Comparison of ENCODE assay signal across 20 cellular contexts in genomic region chr17:73205326-73205980, GRCh38. TPM values are rescaled to one million over a fixed set of nuclear protein-coding genes. Genes with fewer than 3 reads are reported as not detected.
A peak's percentile ranks its signal among the peaks of the same experiment; 100 is the strongest.
DNase-seq lines count a peak whose midpoint lies in the region; ATAC-seq and TF ChIP-seq lines count a peak whose summit lies in the region.
"Had no signal": no experiment of that assay in that cellular context is flagged by ENCODE, and none has a peak within 500 bp of the region (broad histone marks: within the 10 kb centered on the region; RNA-seq: fewer than 3 reads in every experiment).

No MANE protein-coding gene starts in this region.

- H3K27ac ChIP-seq in CD4-positive, CD25-positive, alpha-beta regulatory T cell (ENCODE audit: insufficient read depth, low read length, poor library complexity, severe bottlenecking) = no peak overlapping the region
- H3K27ac ChIP-seq in HEK293 (ENCODE audit: extremely low read depth, low read depth, low read length) = peak overlapping the region; percentile 11; the same call in 1 of the 2 replicates
- peak overlapping the region; percentile 7 for H3K27ac ChIP-seq in WERI-Rb-1
- no peak overlapping the region for H3K27ac ChIP-seq in caudate nucleus (ENCODE audit: low read depth, low read length)
- H3K27ac ChIP-seq: vagina had no signal

- peaks cover 13% of the 10 kb centered on the region for H3K4me1 ChIP-seq in CD4-positive, CD25-positive, alpha-beta regulatory T cell (ENCODE audit: control insufficient read depth, insufficient read depth, low read length, poor library complexity, severe bottlenecking)
- H3K4me1 ChIP-seq in HEK293 (ENCODE audit: control insufficient read depth, insufficient read depth, low read length) = 0 out of 2 replicates have a peak, but pooled peaks cover 2% of the 10 kb centered on the region
- H3K4me1 ChIP-seq: vagina had no signal

- peaks cover 82% of the 10 kb centered on the region for H3K36me3 ChIP-seq in CD4-positive, CD25-positive, alpha-beta regulatory T cell (ENCODE audit: control insufficient read depth, insufficient read depth, low read length)
- H3K36me3 ChIP-seq in HEK293 (ENCODE audit: control insufficient read depth in 2 of 2, insufficient read depth in 1 of 2, low read length in 2 of 2) (peaks cover 65 to 98% of the 10 kb centered on the region in 2 experiments), WERI-Rb-1 (peaks cover 89% of the 10 kb centered on the region)

- peaks cover 5% of the 10 kb centered on the region for H3K27me3 Mint-ChIP-seq in CD4-positive, CD25-positive, alpha-beta regulatory T cell
- no peaks in the 10 kb centered on the region for H3K27me3 Mint-ChIP-seq in MCF 10A (ENCODE audit: insufficient read depth, unreplicated experiment)
- H3K27me3 Mint-ChIP-seq: activated CD4-positive, alpha-beta memory T cell treated with anti-CD3 and anti-CD28 coated beads for 36 hours; dendritic cell treated with granulocyte-macrophage colony-stimulating factor and Interleukin-4, amounts not matched to agents 40 ng/mL and 50 ng/mL, for 4 days; stimulated activated naive B cell treated with anti-CD40 and anti-IgM and Interleukin-4, amounts not matched to agents 10 μg/mL and 1 μg/mL and 100 μg/mL, for 72 hours had no signal

- no peaks in the 10 kb centered on the region for H3K27me3 ChIP-seq in CD4-positive, CD25-positive, alpha-beta regulatory T cell (ENCODE audit: control insufficient read depth, insufficient read depth, low read length)
- H3K27me3 ChIP-seq in WERI-Rb-1 (ENCODE audit: insufficient read depth, low read depth, severe bottlenecking) = no peaks in the 10 kb centered on the region
- H3K27me3 ChIP-seq: vagina had no signal

- no peaks in the 10 kb centered on the region for H3K9me3 Mint-ChIP-seq in CD4-positive, CD25-positive, alpha-beta regulatory T cell
- no peaks in the 10 kb centered on the region for H3K9me3 Mint-ChIP-seq in MCF 10A (ENCODE audit: unreplicated experiment)
- H3K9me3 Mint-ChIP-seq: activated CD4-positive, alpha-beta memory T cell treated with anti-CD3 and anti-CD28 coated beads for 36 hours; dendritic cell treated with granulocyte-macrophage colony-stimulating factor and Interleukin-4, amounts not matched to agents 40 ng/mL and 50 ng/mL, for 4 days; stimulated activated naive B cell treated with anti-CD40 and anti-IgM and Interleukin-4, amounts not matched to agents 10 μg/mL and 1 μg/mL and 100 μg/mL, for 72 hours had no signal

- peaks cover 15 to 39% (median 23%) of the 10 kb centered on the region in 4 donors for H3K4me1 Mint-ChIP-seq in CD4-positive, CD25-positive, alpha-beta regulatory T cell
- H3K4me1 Mint-ChIP-seq in MCF 10A (ENCODE audit: insufficient read depth, unreplicated experiment) = no peaks in the 10 kb centered on the region

- POLR2A ChIA-PET in HEK293 (lab: Yijun Ruan, JAX) (interaction anchor here (1.2 to 1.4 kb wide), 2 partner anchors 12 to 27 kb away, joined by 3 read pairs; a partner anchor contains a TSS), MCF 10A (lab: Yijun Ruan, JAX) (interaction anchor here (1.1 kb wide), 1 partner anchor 26 kb away, joined by 3 read pairs; a partner anchor contains a TSS)

- intact Hi-C loops in MCF 10A (cut with micrococcal nuclease) = no loop called here

- no peak overlapping the region for H3K4me3 Mint-ChIP-seq in CD4-positive, CD25-positive, alpha-beta regulatory T cell
- H3K4me3 Mint-ChIP-seq in MCF 10A (ENCODE audit: unreplicated experiment) = no peak overlapping the region
- H3K4me3 Mint-ChIP-seq: activated CD4-positive, alpha-beta memory T cell treated with anti-CD3 and anti-CD28 coated beads for 36 hours; dendritic cell treated with granulocyte-macrophage colony-stimulating factor and Interleukin-4, amounts not matched to agents 40 ng/mL and 50 ng/mL, for 4 days; stimulated activated naive B cell treated with anti-CD40 and anti-IgM and Interleukin-4, amounts not matched to agents 10 μg/mL and 1 μg/mL and 100 μg/mL, for 72 hours had no signal

- H3K4me3 ChIP-seq in CD4-positive, CD25-positive, alpha-beta regulatory T cell (ENCODE audit: low read depth, low read length) = no peak overlapping the region
- H3K4me3 ChIP-seq in HEK293 (ENCODE audit: low read depth, low read length) = no peak overlapping the region
- no peak overlapping the region for H3K4me3 ChIP-seq in WERI-Rb-1 (ENCODE audit: low read depth, low read length)
- H3K4me3 ChIP-seq: skin epidermis, vagina had no signal

- H3K9me3 ChIP-seq in CD4-positive, CD25-positive, alpha-beta regulatory T cell (ENCODE audit: control insufficient read depth in 2 of 2, low read length in 2 of 2) = no peaks in the 10 kb centered on the region
- H3K9me3 ChIP-seq in HEK293 (ENCODE audit: control insufficient read depth, insufficient read depth, low read depth, low read length) (no peaks in the 10 kb centered on the region), WERI-Rb-1 (ENCODE audit: severe bottlenecking) (no peaks in the 10 kb centered on the region)
- H3K9me3 ChIP-seq: vagina had no signal

- H3K36me3 Mint-ChIP-seq in CD4-positive, CD25-positive, alpha-beta regulatory T cell = peaks cover 60% of the 10 kb centered on the region
- H3K36me3 Mint-ChIP-seq in MCF 10A (ENCODE audit: insufficient read depth, unreplicated experiment) = peaks cover 97% of the 10 kb centered on the region

- CTCF ChIA-PET in HEK293 (lab: Yijun Ruan, JAX) = no interaction called here
- CTCF ChIA-PET in MCF 10A (lab: Yijun Ruan, JAX) = no interaction called here

- ATAC-seq in CD4-positive, CD25-positive, alpha-beta regulatory T cell (ENCODE audit: low read depth in 2 of 2) = no peak
- ATAC-seq in GM18502 (IDR thresholded peaks at IDR 0.05; ENCODE audit: poor library complexity, unreplicated experiment) = no peak
- no peak for ATAC-seq in HG02938 (IDR thresholded peaks at IDR 0.05; ENCODE audit: unreplicated experiment)
- ATAC-seq: stimulated activated naive B cell treated with anti-CD40 and anti-IgM and Interleukin-4, amounts not matched to agents 10 μg/mL and 1 μg/mL and 100 μg/mL, for 72 hours had no signal

- BruUV-seq in MCF 10A (replicated peaks; lab: Mats Ljungman, UMichigan) = no TSS peak

- H3K27ac Mint-ChIP-seq in CD4-positive, CD25-positive, alpha-beta regulatory T cell = peak overlapping the region in 2 of 3 donors; percentile 20 to 78
- H3K27ac Mint-ChIP-seq in MCF 10A (ENCODE audit: low read depth, unreplicated experiment) = no peak overlapping the region
- H3K27ac Mint-ChIP-seq: activated CD4-positive, alpha-beta memory T cell treated with anti-CD3 and anti-CD28 coated beads for 36 hours; dendritic cell treated with granulocyte-macrophage colony-stimulating factor and Interleukin-4, amounts not matched to agents 40 ng/mL and 50 ng/mL, for 4 days; stimulated activated naive B cell treated with anti-CD40 and anti-IgM and Interleukin-4, amounts not matched to agents 10 μg/mL and 1 μg/mL and 100 μg/mL, for 72 hours had no signal

- TF ChIP-seq CTCF in HEK293 (tag by site-specific recombination; IDR thresholded peaks at IDR 0.05) (no peak), WERI-Rb-1 (IDR thresholded peaks at IDR 0.05; ENCODE audit: low read depth, low read length) (no peak), MCF 10A (IDR thresholded peaks at IDR 0.05; ENCODE audit: unreplicated experiment) (no peak)

- DNase-seq in CD4-positive, CD25-positive, alpha-beta regulatory T cell = no peak
- DNase-seq in NCI-H2196 (lab: John Stamatoyannopoulos, UW; ENCODE audit: unreplicated experiment) (peak; percentile 92), WERI-Rb-1 (no peak), caudate nucleus (lab: John Stamatoyannopoulos, UW) (no peak), MCF 10A (ENCODE audit: unreplicated experiment) (no peak)
- DNase-seq: activated CD4-positive, alpha-beta memory T cell treated with anti-CD3 and anti-CD28 coated beads for 36 hours; erythroblast; GOT3; MV-4-11; SIG-M5; stimulated activated naive B cell treated with anti-CD40 and anti-IgM and Interleukin-4, amounts not matched to agents 10 μg/mL and 1 μg/mL and 100 μg/mL, for 72 hours; T1000 had no signal

TF ChIP-seq in HEK293, 187 proteins besides CTCF, POLR2A, EP300 and RAD21 (continues in another document):
- TF ChIP-seq ZIC2 (tag by site-specific recombination; IDR thresholded peaks at IDR 0.05) (no peak), ZBTB17 (tag by site-specific recombination; IDR thresholded peaks at IDR 0.05) (no peak), ZNF529 (tag by site-specific recombination; IDR thresholded peaks at IDR 0.05; ENCODE audit: insufficient replicate concordance) (no peak), TSHZ1 (tag by site-specific recombination; IDR thresholded peaks at IDR 0.05; ENCODE audit: borderline replicate concordance) (no peak), ZNF621 (tag by site-specific recombination; IDR thresholded peaks at IDR 0.05) (no peak)

RNA-seq across cellular contexts. Expression of gene COG1, which starts 12.6 kb away (rescaled TPM):
- 61.0 TPM for total RNA-seq in CD4-positive, CD25-positive, alpha-beta regulatory T cell
- polyA plus RNA-seq in CD4-positive, CD25-positive, alpha-beta regulatory T cell = 10 to 100 TPM; 18.9 to 31.7 (median 21.2) TPM
- 37.0 and 42.8 TPM in 2 replicates for total RNA-seq in MCF 10A (2022)

RNA-seq across cellular contexts. Expression of gene SSTR2, which starts 40.6 kb away (rescaled TPM):
- total RNA-seq in CD4-positive, CD25-positive, alpha-beta regulatory T cell = 0.05 TPM
- under 1 TPM in 1 of 4 donors, not detected in 3; 0.05 TPM for polyA plus RNA-seq in CD4-positive, CD25-positive, alpha-beta regulatory T cell
- total RNA-seq in MCF 10A (2022) = not detected in 2 replicates
- polyA plus RNA-seq: keratinocyte had no signal

RNA-seq across cellular contexts. Expression of gene CPSF4L, which starts 56.2 kb away (rescaled TPM):
- total RNA-seq in CD4-positive, CD25-positive, alpha-beta regulatory T cell = not detected
- polyA plus RNA-seq in CD4-positive, CD25-positive, alpha-beta regulatory T cell = not detected
- total RNA-seq in MCF 10A (2022) = not detected in 2 replicates
- total RNA-seq: activated CD4-positive, alpha-beta memory T cell treated with anti-CD3 and anti-CD28 coated beads for 36 hours; osteocyte; vagina had no signal
- polyA plus RNA-seq: keratinocyte had no signal

Comparison
In these comparisons a context has a peak if more than half of its experiments do, and no peak if none do; other contexts are left out.
1. H3K27ac ChIP-seq: peak in HEK293 (single experiment) and WERI-Rb-1 (single experiment); none in CD4-positive, CD25-positive, alpha-beta regulatory T cell (single experiment) and caudate nucleus (single experiment).